Comparison of ENCODE assay signal across 8 cellular contexts in genomic region chr2:87076253-87077027, GRCh38. TPM values are rescaled to one million over a fixed set of nuclear protein-coding genes. Genes with fewer than 3 reads are reported as not detected.
A peak's percentile ranks its signal among the peaks of the same experiment; 100 is the strongest.
DNase-seq lines count a peak whose midpoint lies in the region; ATAC-seq and TF ChIP-seq lines count a peak whose summit lies in the region.
"Not testable (repeated sequence)": the region's sequence is repeated elsewhere in the genome, so short reads cannot be mapped to it uniquely, and the experiment has no call there.

No MANE protein-coding gene starts in this region.

- H3K4me3 ChIP-seq in BLaER1 treated with 17β-estradiol and CSF1 and Interleukin-3, amounts not matched to agents 10 nM and 100 nM, result peak overlapping the region; percentile 72 to 82 (median 78)
- peak overlapping the region; percentile 69 for H3K4me3 ChIP-seq in fibroblast of the aortic adventitia (ENCODE audit: low read depth, low read length)

- H3K4me1 ChIP-seq in BLaER1 treated with 17β-estradiol and CSF1 and Interleukin-3, amounts not matched to agents 10 nM and 100 nM, result not testable (repeated sequence)

- H3K36me3 ChIP-seq in BLaER1 treated with 17β-estradiol and CSF1 and Interleukin-3, amounts not matched to agents 10 nM and 100 nM, result not testable (repeated sequence)

- peaks cover 0 to 16% (median 2%) of the 10 kb centered on the region in 11 experiments; a peak in 12 of 22 replicates for H4K20me1 ChIP-seq in BLaER1 treated with 17β-estradiol and CSF1 and Interleukin-3, amounts not matched to agents 10 nM and 100 nM

- peak overlapping the region; percentile 89 to 93 (median 91) for H3K27ac ChIP-seq in BLaER1 treated with 17β-estradiol and CSF1 and Interleukin-3, amounts not matched to agents 10 nM and 100 nM

- not testable (repeated sequence) for H3K27me3 ChIP-seq in BLaER1 treated with 17β-estradiol and CSF1 and Interleukin-3, amounts not matched to agents 10 nM and 100 nM

- ATAC-seq in GM19328 (IDR thresholded peaks at IDR 0.05; ENCODE audit: unreplicated experiment) (peak; percentile 88), HG03135 (IDR thresholded peaks at IDR 0.05; ENCODE audit: unreplicated experiment) (peak; percentile 92)

- H3K9me3 ChIP-seq in BLaER1 treated with 17β-estradiol and CSF1 and Interleukin-3, amounts not matched to agents 10 nM and 100 nM (replicated peaks in 1 of 11), result not testable (repeated sequence)

- not testable (repeated sequence) for TF ChIP-seq CTCF in fibroblast of the aortic adventitia (IDR thresholded peaks at IDR 0.05; ENCODE audit: insufficient read depth, low read length)

- in situ Hi-C loops in SK-MEL-5 (cut with HindIII; ENCODE audit: low pct_unique_long_range_greater_than_20kb, low sequenced_read_pairs), result not testable (repeated sequence)

- H3K9ac ChIP-seq in BLaER1 treated with 17β-estradiol and CSF1 and Interleukin-3, amounts not matched to agents 10 nM and 100 nM, result peak overlapping the region; percentile 86 to 94 (median 90)

- DNase-seq in SK-MEL-5 (ENCODE audit: low read depth, low spot score), result peak; percentile 79
- peak; percentile 93 for DNase-seq in activated naive CD4-positive, alpha-beta T cell treated with anti-CD3 and anti-CD28 coated beads, Interleukin-2, amount 50 U/mL, for 16 hours
- peak; percentile 89 for DNase-seq in fibroblast of the aortic adventitia (ENCODE audit: low read depth)
- DNase-seq in myocyte (ENCODE audit: low read depth), result peak; percentile 89
- DNase-seq in stimulated activated CD8-positive, alpha-beta memory T cell treated with anti-CD3 and anti-CD28 coated beads, Interleukin-12 subunit alpha, Interleukin-12 subunit beta, amount 100 ng/mL, for 4 hours (ENCODE audit: low read depth), result peak; percentile 78

- peak overlapping the region in 9 of 11 experiments; percentile 37 to 79 (median 61); a peak in 8 of 22 replicates for H3K4me2 ChIP-seq in BLaER1 treated with 17β-estradiol and CSF1 and Interleukin-3, amounts not matched to agents 10 nM and 100 nM

RNA-seq across cellular contexts. Expression of gene PLGLB1, which starts 54.8 kb away (rescaled TPM):
- total RNA-seq in SK-MEL-5 (2014; rRNA removed; shearing (Covaris generic)), result 1.7 and 2.2 TPM in 2 replicates
- 0.32 TPM in 1 of 2 replicates, not detected in the other for polyA plus RNA-seq in SK-MEL-5 (2015; cell fraction: cytosol; rRNA removed)
- polyA plus RNA-seq in SK-MEL-5 (2015; cell fraction: nucleus; rRNA removed), result 2.8 and 13.2 TPM in 2 replicates
- total RNA-seq in fibroblast of the aortic adventitia (ENCODE audit: low replicate concordance) (1.5 and 4.9 TPM in 2 replicates), myocyte (1.4 and 2.5 TPM in 2 replicates)
- polyA plus RNA-seq in myocyte (2012), result 0.77 TPM

Comparison
In these comparisons a context has a peak if more than half of its experiments do, and no peak if none do; other contexts are left out.
1. Peak in every context shown above with its lines: DNase-seq, ATAC-seq, H3K4me3 ChIP-seq and H3K27ac ChIP-seq.